In genomic region chr6:149423946-149424440, GRCh38 we compare ENCODE assay signal across 14 cellular contexts. TPM values are rescaled to one million over a fixed set of nuclear protein-coding genes. Genes with fewer than 3 reads are reported as not detected.
DNase-seq lines count a peak whose midpoint lies in the region; ATAC-seq and TF ChIP-seq lines count a peak whose summit lies in the region.
"Had no signal": no experiment of that assay in that cellular context is flagged by ENCODE, and none has a peak within 500 bp of the region (broad histone marks: within the 10 kb centered on the region; RNA-seq: fewer than 3 reads in every experiment).

No MANE protein-coding gene starts in this region.

- H3K4me3 ChIP-seq in mammary epithelial cell (replicated peaks in 1 of 3; ENCODE audit: insufficient read depth in 1 of 3, low read depth in 2 of 3, low read length in 3 of 3) (no peak overlapping the region), endocrine pancreas (ENCODE audit: control insufficient read depth, insufficient read depth, low read length) (peak overlapping the region; percentile 56), neuron (ENCODE audit: low read length) (no peak overlapping the region), upper lobe of right lung (no peak overlapping the region)
- H3K4me3 ChIP-seq: cardiac muscle cell, pancreas had no signal

- H3K36me3 ChIP-seq in mammary epithelial cell (ENCODE audit: insufficient read depth, low read length) (no peaks in the 10 kb centered on the region), endocrine pancreas (ENCODE audit: control insufficient read depth, insufficient read depth, low read length) (no peaks in the 10 kb centered on the region), neuron (ENCODE audit: insufficient read depth, low read length) (no peaks in the 10 kb centered on the region), upper lobe of right lung (no peaks in the 10 kb centered on the region)
- H3K36me3 ChIP-seq: cardiac muscle cell, pancreas had no signal

- POLR2A ChIA-PET in MCF 10A (lab: Yijun Ruan, JAX) = interaction anchor here (0.6 to 1.4 kb wide), 6 partner anchors 100 to 760 kb away, joined by 3 to 8 read pairs (median 3); no protein-coding TSS in a partner anchor

- no peaks in the 10 kb centered on the region for H3K27me3 Mint-ChIP-seq in MCF 10A (ENCODE audit: insufficient read depth, unreplicated experiment)
- H3K27me3 Mint-ChIP-seq in endothelial cell (ENCODE audit: unreplicated experiment) = peaks cover 9% of the 10 kb centered on the region

- DNase-seq in MCF 10A (ENCODE audit: unreplicated experiment) (no peak), mammary epithelial cell (no peak), upper lobe of right lung (no peak), endothelial cell (ENCODE audit: low spot score) (no peak)
- DNase-seq in activated T-cell treated with anti-CD3 and anti-CD28 coated beads, Interleukin-2, amount 50 U/mL, for 1 hour = no peak
- DNase-seq: activated naive CD4-positive, alpha-beta T cell treated with anti-CD3 and anti-CD28 coated beads, Interleukin-2, amount 50 U/mL, for 16 hours; mesendoderm; NCI-H526 treated with DMSO at 0.1 percent for 48 hours had no signal

- H4K20me1 ChIP-seq in mammary epithelial cell (ENCODE audit: insufficient read depth, low read length) = no peaks in the 10 kb centered on the region

- 69% methylated on average over 7 of the region's 7 CpGs for WGBS in mammary epithelial cell (ENCODE audit: low coverage, missing lambda C conversion rate)

- H3K4me1 Mint-ChIP-seq in MCF 10A (ENCODE audit: insufficient read depth, unreplicated experiment) = no peaks in the 10 kb centered on the region
- peaks cover 9% of the 10 kb centered on the region for H3K4me1 Mint-ChIP-seq in endothelial cell (ENCODE audit: unreplicated experiment)

- no peak overlapping the region for H3K9ac ChIP-seq in mammary epithelial cell (ENCODE audit: insufficient read depth, low read length)
- H3K9ac ChIP-seq in endocrine pancreas (ENCODE audit: control insufficient read depth, insufficient read depth, low read length) = no peak overlapping the region

- H3K27me3 ChIP-seq in mammary epithelial cell (ENCODE audit: insufficient read depth, low read length) (no peaks in the 10 kb centered on the region), endocrine pancreas (ENCODE audit: control insufficient read depth, insufficient read depth, low read length) (no peaks in the 10 kb centered on the region), neuron (ENCODE audit: insufficient read depth, low read length) (no peaks in the 10 kb centered on the region), upper lobe of right lung (no peaks in the 10 kb centered on the region)
- H3K27me3 ChIP-seq: cardiac muscle cell, pancreas had no signal

- H3K36me3 Mint-ChIP-seq in MCF 10A (ENCODE audit: insufficient read depth, unreplicated experiment) (no peaks in the 10 kb centered on the region), endothelial cell (ENCODE audit: low read depth, unreplicated experiment) (no peaks in the 10 kb centered on the region)

- no peaks in the 10 kb centered on the region for H3K79me2 ChIP-seq in mammary epithelial cell (ENCODE audit: insufficient read depth, low read length)

- H3K9me3 Mint-ChIP-seq in MCF 10A (ENCODE audit: unreplicated experiment) (no peaks in the 10 kb centered on the region), endothelial cell (ENCODE audit: unreplicated experiment) (no peaks in the 10 kb centered on the region)

- H3K27ac ChIP-seq in mammary epithelial cell (ENCODE audit: insufficient read depth, low read depth, low read length) = no peak overlapping the region
- H3K27ac ChIP-seq in upper lobe of right lung = peak overlapping the region; percentile 14
- H3K27ac ChIP-seq: cardiac muscle cell, pancreas had no signal

- no peak overlapping the region for H3K4me2 ChIP-seq in mammary epithelial cell (ENCODE audit: insufficient read depth, low read depth, low read length)

- CTCF ChIA-PET in MCF 10A (lab: Yijun Ruan, JAX) = interaction anchor here (0.6 to 1.6 kb wide), 3 partner anchors 10 to 343 kb away, joined by 3 to 9 read pairs (median 3); no protein-coding TSS in a partner anchor
- CTCF ChIA-PET in mammary epithelial cell (lab: Charles Lee; ENCODE audit: low non-redundant PET) = no interaction called here

- no TSS peak for BruUV-seq in MCF 10A (replicated peaks; lab: Mats Ljungman, UMichigan)
- BruUV-seq in mammary epithelial cell (replicated peaks; lab: Mats Ljungman, UMichigan) = no TSS peak

- dilution Hi-C loops in mammary epithelial cell (cut with HindIII; ENCODE audit: low sequenced_read_pairs) = loop anchor here (25.0 kb wide), 2 partner anchors 237 to 362 kb away; no protein-coding TSS in a partner anchor

- in situ Hi-C loops in mammary epithelial cell (cut with MboI; ENCODE audit: low sequenced_read_pairs in 2 of 2) = no loop called here

- H3K4me3 Mint-ChIP-seq in MCF 10A (ENCODE audit: unreplicated experiment) = no peak overlapping the region
- no peak overlapping the region for H3K4me3 Mint-ChIP-seq in endothelial cell (ENCODE audit: unreplicated experiment)

- TF ChIP-seq CTCF in MCF 10A (IDR thresholded peaks at IDR 0.05; ENCODE audit: unreplicated experiment) (no peak), mammary epithelial cell (conservative IDR thresholded peaks at IDR 0.05 in 1 of 2, IDR thresholded peaks at IDR 0.05 in 1 of 2; ENCODE audit: extremely low read depth in 1 of 2, insufficient read depth in 1 of 2, low read depth in 1 of 2, low read length in 2 of 2) (no peak), upper lobe of right lung (IDR thresholded peaks at IDR 0.05) (no peak), endothelial cell (IDR thresholded peaks at IDR 0.05; ENCODE audit: unreplicated experiment) (no peak)

- H3K9me3 ChIP-seq in mammary epithelial cell (replicated peaks; ENCODE audit: insufficient read depth, low read length) (no peaks in the 10 kb centered on the region), endocrine pancreas (ENCODE audit: control insufficient read depth, low read length) (no peaks in the 10 kb centered on the region), neuron (ENCODE audit: low read length) (no peaks in the 10 kb centered on the region), upper lobe of right lung (no peaks in the 10 kb centered on the region)
- H3K9me3 ChIP-seq: pancreas had no signal

- H3K27ac Mint-ChIP-seq in MCF 10A (ENCODE audit: low read depth, unreplicated experiment) (peak overlapping the region; percentile 43), endothelial cell (ENCODE audit: unreplicated experiment) (no peak overlapping the region)

- no peaks in the 10 kb centered on the region for H3K4me1 ChIP-seq in mammary epithelial cell (ENCODE audit: insufficient read depth, low read length)
- H3K4me1 ChIP-seq in endocrine pancreas (ENCODE audit: control insufficient read depth, insufficient read depth, low read length) = no peaks in the 10 kb centered on the region
- H3K4me1 ChIP-seq in neuron (ENCODE audit: insufficient read depth, low read length) = peaks cover 6% of the 10 kb centered on the region
- peaks cover 7% of the 10 kb centered on the region for H3K4me1 ChIP-seq in upper lobe of right lung

- ATAC-seq in upper lobe of right lung (no peak), GM19397 (IDR thresholded peaks at IDR 0.05; ENCODE audit: unreplicated experiment) (no peak)

- intact Hi-C loops in MCF 10A (cut with micrococcal nuclease) (no loop called here), mammary epithelial cell (cut with micrococcal nuclease) (no loop called here), upper lobe of right lung (cut with DNase I) (no loop called here)

- H2AFZ ChIP-seq in mammary epithelial cell (ENCODE audit: low read depth, low read length) (no peak overlapping the region), neuron (ENCODE audit: low read depth, low read length) (peak overlapping the region; percentile 75)

RNA-seq across cellular contexts. Expression of gene SUMO4, which starts 23.9 kb away (rescaled TPM):
- total RNA-seq in MCF 10A (2022) (1.6 and 2.1 TPM in 2 replicates), mammary epithelial cell (1 to 10 TPM; 1.5 to 2.0 TPM), upper lobe of right lung (2.5 TPM), endothelial cell (ENCODE audit: unreplicated experiment) (4.8 TPM)
- polyA plus RNA-seq in mammary epithelial cell = 0.14 TPM
- polyA minus RNA-seq in mammary epithelial cell = not detected
- total RNA-seq: M059J had no signal
